21 cellular contexts compared by ENCODE assay signal in the genomic region with DNA sequence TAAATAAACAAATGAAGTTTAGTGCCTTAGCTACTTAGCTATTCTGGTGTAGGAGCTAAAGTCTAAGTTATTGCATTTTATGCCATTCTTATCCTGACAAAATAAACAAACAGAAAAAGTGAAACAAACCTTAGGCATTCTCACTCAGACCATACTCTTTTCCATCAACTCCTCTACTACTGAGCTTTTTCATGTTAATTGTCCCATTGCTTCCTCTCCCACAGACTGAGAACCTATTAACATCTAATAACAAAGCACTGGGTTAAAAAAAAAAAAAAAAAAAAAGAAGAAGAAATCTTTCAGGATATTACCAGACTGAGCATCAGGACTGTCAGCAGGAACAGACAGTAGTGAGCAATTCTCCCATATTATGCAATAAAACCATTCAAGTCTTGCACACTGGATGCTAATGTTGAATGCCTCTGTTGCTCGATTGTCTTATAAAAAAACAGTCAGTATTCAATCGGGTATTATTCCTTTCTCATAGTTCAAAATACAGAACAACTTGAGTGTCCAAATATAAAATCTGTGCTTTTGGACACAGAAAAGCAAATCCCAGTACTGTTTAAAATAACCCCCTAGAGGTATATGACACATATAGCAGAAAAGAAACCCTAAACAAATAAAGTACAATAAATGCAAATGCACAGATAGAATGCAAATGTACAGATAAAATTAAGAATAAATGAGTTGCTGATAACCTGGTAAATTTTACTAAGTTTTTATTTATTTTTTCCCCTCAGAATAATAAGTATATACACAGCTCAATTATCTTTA.
DNase-seq lines count a peak whose midpoint lies in the region; ATAC-seq, FAIRE-seq and TF ChIP-seq lines count a peak whose summit lies in the region.
"Had no signal": no experiment of that assay in that cellular context is flagged by ENCODE, and none has a peak within 500 bp of the region (broad histone marks: within the 10 kb centered on the region; RNA-seq: fewer than 3 reads in every experiment).

No MANE protein-coding gene starts in this region.

- H3K36me3 Mint-ChIP-seq in endodermal cell (ENCODE audit: low read depth) = no peaks in the 10 kb centered on the region
- H3K36me3 Mint-ChIP-seq: CD4-positive, CD25-positive, alpha-beta regulatory T cell had no signal

- H3K4me3 ChIP-seq in NT2/D1 (ENCODE audit: insufficient read length, low read depth) = no peak overlapping the region
- no peak overlapping the region for H3K4me3 ChIP-seq in endodermal cell (ENCODE audit: low read length)

- H3K9me3 ChIP-seq in NT2/D1 (ENCODE audit: insufficient read depth, low read length) = no peaks in the 10 kb centered on the region
- H3K9me3 ChIP-seq in endodermal cell (ENCODE audit: control insufficient read depth, low read length) = no peaks in the 10 kb centered on the region
- H3K9me3 ChIP-seq: BE2C, Caco-2 had no signal

- no peak for TF ChIP-seq POLR2A in H54 (IDR thresholded peaks at IDR 0.05; ENCODE audit: low read depth, low read length)

- H3K27me3 Mint-ChIP-seq in endodermal cell (ENCODE audit: insufficient read depth) = no peaks in the 10 kb centered on the region
- H3K27me3 Mint-ChIP-seq: CD4-positive, CD25-positive, alpha-beta regulatory T cell had no signal

- H3K4me1 ChIP-seq in NT2/D1 (ENCODE audit: insufficient read depth, insufficient read length) = no peaks in the 10 kb centered on the region
- no peaks in the 10 kb centered on the region for H3K4me1 ChIP-seq in endodermal cell (ENCODE audit: control insufficient read depth, insufficient read depth, low read length)
- H3K4me1 ChIP-seq: BE2C, Caco-2 had no signal

- H3K9ac ChIP-seq in NT2/D1 (ENCODE audit: insufficient read length, low read depth) (no peak overlapping the region), endodermal cell (ENCODE audit: extremely low read depth, low read length, poor library complexity, severe bottlenecking) (no peak overlapping the region)

- H3K36me3 ChIP-seq in NT2/D1 (ENCODE audit: insufficient read depth, insufficient read length, low read length) = no peaks in the 10 kb centered on the region
- no peaks in the 10 kb centered on the region for H3K36me3 ChIP-seq in endodermal cell (ENCODE audit: control insufficient read depth, insufficient read depth, low read length)
- H3K36me3 ChIP-seq: BE2C had no signal

- TF ChIP-seq CTCF in endodermal cell (conservative IDR thresholded peaks at IDR 0.05) = peak; percentile 29

- no peak overlapping the region for H3K27ac Mint-ChIP-seq in endodermal cell
- H3K27ac Mint-ChIP-seq: CD4-positive, CD25-positive, alpha-beta regulatory T cell; HFFc6 had no signal

- peak; percentile 50 for FAIRE-seq in H54 (lab: Jason Lieb, UNC)
- FAIRE-seq: A204.1, GM12892, GM18507 had no signal

- 83 to 90% methylated on average over 1 to 2 of the region's 2 CpGs for WGBS in endodermal cell (ENCODE audit: insufficient coverage in 1 of 2, insufficient read length in 1 of 2), 2 experiments

- no peaks in the 10 kb centered on the region for H3K27me3 ChIP-seq in NT2/D1 (ENCODE audit: insufficient read depth, insufficient read length)
- H3K27me3 ChIP-seq in endodermal cell (ENCODE audit: control insufficient read depth, insufficient read depth, low read length, poor library complexity, severe bottlenecking) = no peaks in the 10 kb centered on the region
- H3K27me3 ChIP-seq: BE2C had no signal

- H3K9me3 Mint-ChIP-seq in endodermal cell = no peaks in the 10 kb centered on the region

- no peak overlapping the region for H3K4me3 Mint-ChIP-seq in endodermal cell
- H3K4me3 Mint-ChIP-seq: CD4-positive, CD25-positive, alpha-beta regulatory T cell; HFFc6 had no signal

- DNase-seq in H54 (ENCODE audit: insufficient read length, low spot score) (no peak), NT2/D1 (ENCODE audit: low read depth, low spot score) (peak; percentile 3), endodermal cell (no peak), dermis blood vessel endothelial cell (no peak)
- no peak for DNase-seq in stimulated activated CD4-positive, alpha-beta T cell treated with anti-CD3 and anti-CD28 coated beads, Interleukin-12 subunit alpha, Interleukin-12 subunit beta, amount 100 ng/mL, for 4 hours
- DNase-seq: ACHN; BE2C; C1 segment of cervical spinal cord; Caco-2; CD4-positive, CD25-positive, alpha-beta regulatory T cell; DMS153; DMS79; GDM1; GOT3; HFFc6 had no signal

- H3K4me1 Mint-ChIP-seq in endodermal cell = no peaks in the 10 kb centered on the region
- H3K4me1 Mint-ChIP-seq: CD4-positive, CD25-positive, alpha-beta regulatory T cell had no signal

- no peak overlapping the region for H3K27ac ChIP-seq in endodermal cell (ENCODE audit: low read depth, low read length)
- H3K27ac ChIP-seq: HL-60 had no signal

- ATAC-seq in GM19351 (IDR thresholded peaks at IDR 0.05; ENCODE audit: unreplicated experiment) = no peak
- ATAC-seq: HCT116 had no signal
